8 cellular contexts compared by ENCODE assay signal in genomic region chr16:2858245-2859025, GRCh38. TPM values are rescaled to one million over a fixed set of nuclear protein-coding genes. Genes with fewer than 3 reads are reported as not detected.
DNase-seq lines count a peak whose midpoint lies in the region; ATAC-seq and TF ChIP-seq lines count a peak whose summit lies in the region.
"Had no signal": no experiment of that assay in that cellular context is flagged by ENCODE, and none has a peak within 500 bp of the region (broad histone marks: within the 10 kb centered on the region; RNA-seq: fewer than 3 reads in every experiment).

No MANE protein-coding gene starts in this region.

- peak overlapping the region in 1 of 2 donors; percentile 81 for H3K27ac Mint-ChIP-seq in natural killer cell
- no peak overlapping the region for H3K27ac Mint-ChIP-seq in natural killer cell treated with Interleukin-12 subunit alpha and Interleukin-12 subunit beta and Interleukin-15 and Interleukin-18, amount 100 ng/mL, for 72 hours

- H3K36me3 ChIP-seq in hepatocyte (replicated peaks; ENCODE audit: insufficient read depth, low read depth) (no peaks in the 10 kb centered on the region), vagina (no peaks in the 10 kb centered on the region)
- H3K36me3 ChIP-seq: neutrophil had no signal

- DNase-seq in natural killer cell (no peak), hepatocyte (ENCODE audit: low spot score) (peak; percentile 95), vagina (ENCODE audit: extremely low spot score in 2 of 2) (no peak), DMS114 treated with DMSO at 0.1 percent for 48 hours (lab: John Stamatoyannopoulos, UW; ENCODE audit: unreplicated experiment) (no peak)
- no peak for DNase-seq in natural killer cell treated with Interleukin-12 subunit alpha and Interleukin-12 subunit beta and Interleukin-15 and Interleukin-18, amount 100 ng/mL, for 72 hours (ENCODE audit: low spot score)

- H3K4me1 Mint-ChIP-seq in natural killer cell: peaks cover 14 to 21% of the 10 kb centered on the region in 2 donors
- peaks cover 11 to 14% of the 10 kb centered on the region in 2 donors for H3K4me1 Mint-ChIP-seq in natural killer cell treated with Interleukin-12 subunit alpha and Interleukin-12 subunit beta and Interleukin-15 and Interleukin-18, amount 100 ng/mL, for 72 hours (ENCODE audit: low read depth in 2 of 2)

- H3K4me3 Mint-ChIP-seq in natural killer cell: peak overlapping the region; percentile 50
- H3K4me3 Mint-ChIP-seq in natural killer cell treated with Interleukin-12 subunit alpha and Interleukin-12 subunit beta and Interleukin-15 and Interleukin-18, amount 100 ng/mL, for 72 hours: no peak overlapping the region

- peak in 1 of 3 donors; percentile 13 for ATAC-seq in natural killer cell
- ATAC-seq in natural killer cell treated with Interleukin-12 subunit alpha and Interleukin-12 subunit beta and Interleukin-15 and Interleukin-18, amount 100 ng/mL, for 72 hours: no peak
- ATAC-seq in GM21367 (IDR thresholded peaks at IDR 0.05; ENCODE audit: unreplicated experiment): no peak
- ATAC-seq: Right ventricle myocardium inferior had no signal

- no peak for TF ChIP-seq CTCF in natural killer cell (IDR thresholded peaks at IDR 0.05)
- no peak for TF ChIP-seq CTCF in hepatocyte (IDR thresholded peaks at IDR 0.05; ENCODE audit: poor library complexity)
- no peak for TF ChIP-seq CTCF in vagina (IDR thresholded peaks at IDR 0.05)

- peaks cover 0 to 22% of the 10 kb centered on the region in 2 donors for H3K27me3 Mint-ChIP-seq in natural killer cell (ENCODE audit: low read depth in 2 of 2)
- peaks cover 2 to 12% of the 10 kb centered on the region in 2 donors for H3K27me3 Mint-ChIP-seq in natural killer cell treated with Interleukin-12 subunit alpha and Interleukin-12 subunit beta and Interleukin-15 and Interleukin-18, amount 100 ng/mL, for 72 hours

- intact Hi-C loops in natural killer cell (cut with micrococcal nuclease): no loop called here
- intact Hi-C loops in vagina (cut with DNase I): no loop called here

- no peaks in the 10 kb centered on the region for H3K9me2 ChIP-seq in hepatocyte (replicated peaks; ENCODE audit: insufficient read depth)

- H3K27ac ChIP-seq in hepatocyte: peak overlapping the region; percentile 97
- peak overlapping the region; percentile 63 for H3K27ac ChIP-seq in vagina
- H3K27ac ChIP-seq: neutrophil had no signal

- WGBS in hepatocyte (ENCODE audit: low lambda C conversion rate, missing lambda C conversion rate): 3% methylated on average over 14 of the region's 23 CpGs

- peaks cover 5 to 9% of the 10 kb centered on the region in 2 donors for H3K9me3 Mint-ChIP-seq in natural killer cell
- peaks cover 8% of the 10 kb centered on the region for H3K9me3 Mint-ChIP-seq in natural killer cell treated with Interleukin-12 subunit alpha and Interleukin-12 subunit beta and Interleukin-15 and Interleukin-18, amount 100 ng/mL, for 72 hours

- TF ChIP-seq POLR2A in vagina (IDR thresholded peaks at IDR 0.05): no peak

- H3K79me2 ChIP-seq in hepatocyte: peaks cover 6% of the 10 kb centered on the region

- H3K36me3 Mint-ChIP-seq in natural killer cell: peaks cover 10% of the 10 kb centered on the region
- H3K36me3 Mint-ChIP-seq in natural killer cell treated with Interleukin-12 subunit alpha and Interleukin-12 subunit beta and Interleukin-15 and Interleukin-18, amount 100 ng/mL, for 72 hours: peaks cover 10% of the 10 kb centered on the region

- H3K4me1 ChIP-seq in hepatocyte (ENCODE audit: insufficient read depth) (no peaks in the 10 kb centered on the region), vagina (no peaks in the 10 kb centered on the region)

- peak overlapping the region; percentile 45 for H3K4me3 ChIP-seq in hepatocyte
- H3K4me3 ChIP-seq in vagina: peak overlapping the region; percentile 32 to 39

- peak overlapping the region; percentile 80 for H3K4me2 ChIP-seq in hepatocyte

- H4K20me1 ChIP-seq in hepatocyte (ENCODE audit: insufficient read depth, poor library complexity, severe bottlenecking): no peaks in the 10 kb centered on the region

- H3K27me3 ChIP-seq in hepatocyte (no peaks in the 10 kb centered on the region), vagina (no peaks in the 10 kb centered on the region)

- H3K9me3 ChIP-seq in hepatocyte (ENCODE audit: low read depth): no peaks in the 10 kb centered on the region
- H3K9me3 ChIP-seq in vagina: no peaks in the 10 kb centered on the region

- peak overlapping the region; percentile 21 for H2AFZ ChIP-seq in hepatocyte

RNA-seq across cellular contexts. Expression of gene PRSS22, which starts 0.5 kb away (rescaled TPM):
- total RNA-seq in natural killer cell: 1 to 10 TPM; 1.5 to 7.7 (median 3.3) TPM
- under 1 TPM; 0.86 TPM for total RNA-seq in natural killer cell treated with Interleukin-12 subunit alpha and Interleukin-12 subunit beta and Interleukin-15 and Interleukin-18, amount 100 ng/mL, for 72 hours
- 50.0 and 60.2 TPM in 2 replicates for total RNA-seq in hepatocyte
- 66.3 and 100 TPM in 2 replicates for polyA plus RNA-seq in hepatocyte
- 38.8 TPM for total RNA-seq in vagina
- total RNA-seq: Right ventricle myocardium inferior had no signal

RNA-seq across cellular contexts. Expression of gene FLYWCH2, which starts 24.6 kb away (rescaled TPM):
- total RNA-seq in natural killer cell: 10 to 100 TPM; 12.0 to 12.7 (median 12.6) TPM
- 10 to 100 TPM; 21.5 to 24.7 TPM for total RNA-seq in natural killer cell treated with Interleukin-12 subunit alpha and Interleukin-12 subunit beta and Interleukin-15 and Interleukin-18, amount 100 ng/mL, for 72 hours
- total RNA-seq in hepatocyte: 31.6 and 45.1 TPM in 2 replicates
- 33.1 and 40.0 TPM in 2 replicates for polyA plus RNA-seq in hepatocyte
- 65.1 TPM for total RNA-seq in vagina

RNA-seq across cellular contexts. Expression of gene ZG16B, which starts 28.3 kb away (rescaled TPM):
- total RNA-seq in natural killer cell: 1 to 10 TPM in 2 of 3 donors, under 1 TPM in 1; 0.78 to 1.5 (median 1.1) TPM
- 10 to 100 TPM in 1 of 2 donors, 1 to 10 TPM in 1; 3.8 to 22.1 TPM for total RNA-seq in natural killer cell treated with Interleukin-12 subunit alpha and Interleukin-12 subunit beta and Interleukin-15 and Interleukin-18, amount 100 ng/mL, for 72 hours
- 4.3 and 5.4 TPM in 2 replicates for total RNA-seq in hepatocyte
- polyA plus RNA-seq in hepatocyte: 4.9 and 7.9 TPM in 2 replicates
- total RNA-seq in vagina: 11.3 TPM

RNA-seq across cellular contexts. Expression of gene PRSS21, which starts 41.4 kb away (rescaled TPM):
- total RNA-seq in natural killer cell (1 to 10 TPM in 1 of 3 donors, under 1 TPM in 1, not detected in 1; 0.64 to 6.6 TPM), hepatocyte (not detected in 2 replicates), vagina (not detected)
- total RNA-seq in natural killer cell treated with Interleukin-12 subunit alpha and Interleukin-12 subunit beta and Interleukin-15 and Interleukin-18, amount 100 ng/mL, for 72 hours: 10 to 100 TPM in 1 of 2 donors, under 1 TPM in 1; 0.53 to 21.5 TPM
- not detected in 2 replicates for polyA plus RNA-seq in hepatocyte
- total RNA-seq: Right ventricle myocardium inferior had no signal

RNA-seq across cellular contexts. Expression of gene FLYWCH1, which starts 53.3 kb away (rescaled TPM):
- total RNA-seq in natural killer cell: 100 to 1,000 TPM in 2 of 3 donors, 10 to 100 TPM in 1; 85.1 to 148 (median 130) TPM
- total RNA-seq in natural killer cell treated with Interleukin-12 subunit alpha and Interleukin-12 subunit beta and Interleukin-15 and Interleukin-18, amount 100 ng/mL, for 72 hours: 10 to 100 TPM; 66.6 to 85.7 TPM
- 11.7 and 14.6 TPM in 2 replicates for total RNA-seq in hepatocyte
- 16.9 and 17.1 TPM in 2 replicates for polyA plus RNA-seq in hepatocyte
- 32.9 TPM for total RNA-seq in vagina
